ENCODE assay signal across 21 cellular contexts in the genomic region with DNA sequence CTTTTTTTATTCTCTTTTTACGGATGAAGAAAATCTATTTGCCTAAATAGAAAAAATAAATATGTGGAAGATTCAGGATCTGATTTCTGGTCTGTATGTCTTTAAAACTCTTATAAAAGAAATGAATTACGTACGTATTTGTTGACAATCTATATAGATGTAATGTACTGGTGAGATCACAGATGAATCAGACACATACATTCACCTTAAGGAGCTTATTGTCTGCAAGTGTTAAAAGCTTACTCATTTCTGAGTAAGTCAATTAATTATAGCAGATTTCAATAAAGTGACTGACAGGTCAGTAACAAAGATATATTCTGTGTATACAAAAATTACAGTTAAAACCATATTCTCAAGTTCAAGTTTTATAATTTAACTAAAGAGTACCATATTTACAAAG.
"Had no signal": no experiment of that assay in that cellular context is flagged by ENCODE, and none has a peak within 500 bp of the region (broad histone marks: within the 10 kb centered on the region; RNA-seq: fewer than 3 reads in every experiment).

No MANE protein-coding gene starts in this region.

- ATAC-seq: K562, Right ventricle myocardium inferior, SK-N-SH treated with all-trans-retinoic acid at 6 μM for 48 hours had no signal

- DNase-seq: Kasumi-1, MV-4-11, NCI-H1048, NCI-H1105, NCI-H1417, NCI-H1436 treated with DMSO at 0.1 percent for 48 hours, NCI-H1694, NCI-H187 treated with DMSO at 0.1 percent for 48 hours, NCI-H2029 treated with DMSO at 0.1 percent for 48 hours, NCI-H2227 treated with DMSO at 0.1 percent for 48 hours, NCI-H524, NCI-H526 treated with DMSO at 0.1 percent for 48 hours, NCI-H774, SHP77 treated with DMSO at 0.1 percent for 48 hours, SJCRH30 had no signal

- H3K27me3 Mint-ChIP-seq: IgD-negative memory B cell had no signal

- H3K36me3 Mint-ChIP-seq: IgD-negative memory B cell had no signal

- H3K27ac Mint-ChIP-seq: IgD-negative memory B cell had no signal

- H3K4me3 ChIP-seq: K562, SJCRH30 had no signal

- FAIRE-seq: HTR-8/SVneo, K562, RCC 7860 had no signal
